ENCODE assay signal across 13 cellular contexts in genomic region chr2:240619506-240620148, GRCh38. TPM values are rescaled to one million over a fixed set of nuclear protein-coding genes. Genes with fewer than 3 reads are reported as not detected.
DNase-seq lines count a peak whose midpoint lies in the region; ATAC-seq, FAIRE-seq and TF ChIP-seq lines count a peak whose summit lies in the region.
"Had no signal": no experiment of that assay in that cellular context is flagged by ENCODE, and none has a peak within 500 bp of the region (broad histone marks: within the 10 kb centered on the region; RNA-seq: fewer than 3 reads in every experiment).

No MANE protein-coding gene starts in this region.

- no peak overlapping the region for H3K4me3 ChIP-seq in keratinocyte (ENCODE audit: control insufficient read depth in 2 of 3, extremely low read depth in 1 of 3, insufficient read depth in 2 of 3, low read depth in 1 of 3, low read length in 3 of 3)
- H3K4me3 ChIP-seq in upper lobe of right lung, result no peak overlapping the region
- H3K4me3 ChIP-seq: suprapubic skin had no signal

- DNase-seq in stimulated activated naive CD8-positive, alpha-beta T cell treated with anti-CD3 and anti-CD28 coated beads, Interleukin-15, Interleukin-2, amounts not matched to agents 100 U/mL and 50 U/mL, for 24 hours, result no peak
- DNase-seq in activated B cell treated with CpG ODN at 0.5 μM for 24 hours (peak; percentile 6), keratinocyte (ENCODE audit: low read depth, low spot score) (no peak), upper lobe of right lung (peak; percentile 68), retina (no peak), amygdala (lab: John Stamatoyannopoulos, UW) (no peak)
- DNase-seq: caudate nucleus, erythroblast, NCI-H345 had no signal

- H3K9me3 Mint-ChIP-seq in stimulated activated naive CD8-positive, alpha-beta T cell treated with anti-CD3 and anti-CD28 coated beads, Interleukin-15, Interleukin-2, amounts not matched to agents 100 ng/mL and 50 ng/mL, for 24 hours, result peaks cover 11% of the 10 kb centered on the region
- peaks cover 4% of the 10 kb centered on the region for H3K9me3 Mint-ChIP-seq in activated B cell treated with CpG ODN at 0.5 μM for 24 hours
- peaks cover 5% of the 10 kb centered on the region for H3K9me3 Mint-ChIP-seq in stimulated activated memory B cell treated with anti-CD40 and anti-IgM and Interleukin-4, amounts not matched to agents 10 μg/mL and 1 μg/mL and 100 μg/mL, for 72 hours

- peak overlapping the region; percentile 2 for H3K4me2 ChIP-seq in keratinocyte (ENCODE audit: control insufficient read depth, extremely low read depth, insufficient read depth, low read depth, low read length)

- H3K27me3 ChIP-seq in keratinocyte (ENCODE audit: control insufficient read depth, extremely low read depth, insufficient read depth, low read length) (no peaks in the 10 kb centered on the region), upper lobe of right lung (no peaks in the 10 kb centered on the region)
- H3K27me3 ChIP-seq: suprapubic skin had no signal

- peaks cover 42% of the 10 kb centered on the region for H3K4me1 Mint-ChIP-seq in stimulated activated naive CD8-positive, alpha-beta T cell treated with anti-CD3 and anti-CD28 coated beads, Interleukin-15, Interleukin-2, amounts not matched to agents 100 ng/mL and 50 ng/mL, for 24 hours (ENCODE audit: low read depth)
- peaks cover 18% of the 10 kb centered on the region for H3K4me1 Mint-ChIP-seq in activated B cell treated with CpG ODN at 0.5 μM for 24 hours
- H3K4me1 Mint-ChIP-seq in stimulated activated memory B cell treated with anti-CD40 and anti-IgM and Interleukin-4, amounts not matched to agents 10 μg/mL and 1 μg/mL and 100 μg/mL, for 72 hours, result peaks cover 34% of the 10 kb centered on the region

- CTCF ChIA-PET in activated B cell treated with CpG ODN at 0.5 μM for 24 hours (lab: Charles Lee), result no interaction called here

- no peak overlapping the region for H3K9ac ChIP-seq in keratinocyte (ENCODE audit: control insufficient read depth, extremely low read depth, insufficient read depth, low read length)

- TF ChIP-seq CTCF in activated B cell treated with CpG ODN at 0.5 μM for 24 hours (IDR thresholded peaks at IDR 0.05), result no peak
- no peak for TF ChIP-seq CTCF in keratinocyte (optimal IDR thresholded peaks at IDR 0.05 in 1 of 3, IDR thresholded peaks at IDR 0.05 in 1 of 3, conservative IDR thresholded peaks at IDR 0.05 in 1 of 3; ENCODE audit: extremely low read depth in 1 of 3, insufficient read depth in 2 of 3, low read length in 3 of 3)
- no peak for TF ChIP-seq CTCF in upper lobe of right lung (IDR thresholded peaks at IDR 0.05)

- peaks cover 13% of the 10 kb centered on the region for H3K36me3 Mint-ChIP-seq in stimulated activated naive CD8-positive, alpha-beta T cell treated with anti-CD3 and anti-CD28 coated beads, Interleukin-15, Interleukin-2, amounts not matched to agents 100 ng/mL and 50 ng/mL, for 24 hours (ENCODE audit: low read depth)
- H3K36me3 Mint-ChIP-seq in activated B cell treated with CpG ODN at 0.5 μM for 24 hours (ENCODE audit: low read depth), result peaks cover 2% of the 10 kb centered on the region
- H3K36me3 Mint-ChIP-seq in stimulated activated memory B cell treated with anti-CD40 and anti-IgM and Interleukin-4, amounts not matched to agents 10 μg/mL and 1 μg/mL and 100 μg/mL, for 72 hours, result peaks cover 25% of the 10 kb centered on the region

- intact Hi-C loops in activated B cell treated with CpG ODN at 0.5 μM for 24 hours (cut with micrococcal nuclease) (no loop called here), upper lobe of right lung (cut with DNase I) (no loop called here)

- H3K9me3 ChIP-seq in keratinocyte (ENCODE audit: control insufficient read depth, low read depth, low read length) (no peaks in the 10 kb centered on the region), upper lobe of right lung (no peaks in the 10 kb centered on the region)
- H3K9me3 ChIP-seq: suprapubic skin had no signal

- H4K20me1 ChIP-seq in keratinocyte (ENCODE audit: control insufficient read depth, extremely low read depth, insufficient read depth, low read length), result no peaks in the 10 kb centered on the region

- POLR2A ChIA-PET in activated B cell treated with CpG ODN at 0.5 μM for 24 hours (lab: Charles Lee), result no interaction called here

- no peaks in the 10 kb centered on the region for H3K36me3 ChIP-seq in keratinocyte (ENCODE audit: control insufficient read depth in 2 of 2, extremely low read depth in 1 of 2, insufficient read depth in 2 of 2, low read length in 2 of 2)
- H3K36me3 ChIP-seq in upper lobe of right lung, result no peaks in the 10 kb centered on the region
- H3K36me3 ChIP-seq: suprapubic skin had no signal

- H3K27ac ChIP-seq in keratinocyte (ENCODE audit: control insufficient read depth, insufficient read depth, low read length) (no peak overlapping the region), upper lobe of right lung (no peak overlapping the region)
- H3K27ac ChIP-seq: C4-2B, suprapubic skin had no signal

- no peaks in the 10 kb centered on the region for H3K79me2 ChIP-seq in keratinocyte (ENCODE audit: control insufficient read depth, insufficient read depth, low read length)

- no peak for ATAC-seq in stimulated activated naive CD8-positive, alpha-beta T cell treated with anti-CD3 and anti-CD28 coated beads, Interleukin-15, Interleukin-2, amounts not matched to agents 100 U/mL and 50 U/mL, for 24 hours
- no peak for ATAC-seq in activated B cell treated with CpG ODN at 0.5 μM for 24 hours (ENCODE audit: low read depth)
- ATAC-seq in upper lobe of right lung, result peak; percentile 57
- ATAC-seq in stimulated activated memory B cell treated with anti-CD40 and anti-IgM and Interleukin-4, amounts not matched to agents 10 μg/mL and 1 μg/mL and 100 μg/mL, for 72 hours, result no peak

- H2AFZ ChIP-seq in keratinocyte (ENCODE audit: control insufficient read depth, low read length), result no peak overlapping the region

- peak overlapping the region; percentile 61 for H3K27ac Mint-ChIP-seq in stimulated activated naive CD8-positive, alpha-beta T cell treated with anti-CD3 and anti-CD28 coated beads, Interleukin-15, Interleukin-2, amounts not matched to agents 100 ng/mL and 50 ng/mL, for 24 hours
- H3K27ac Mint-ChIP-seq in activated B cell treated with CpG ODN at 0.5 μM for 24 hours, result no peak overlapping the region
- H3K27ac Mint-ChIP-seq in stimulated activated memory B cell treated with anti-CD40 and anti-IgM and Interleukin-4, amounts not matched to agents 10 μg/mL and 1 μg/mL and 100 μg/mL, for 72 hours, result no peak overlapping the region

- no peak overlapping the region for H3K4me3 Mint-ChIP-seq in stimulated activated naive CD8-positive, alpha-beta T cell treated with anti-CD3 and anti-CD28 coated beads, Interleukin-15, Interleukin-2, amounts not matched to agents 100 ng/mL and 50 ng/mL, for 24 hours
- no peak overlapping the region for H3K4me3 Mint-ChIP-seq in activated B cell treated with CpG ODN at 0.5 μM for 24 hours
- H3K4me3 Mint-ChIP-seq in stimulated activated memory B cell treated with anti-CD40 and anti-IgM and Interleukin-4, amounts not matched to agents 10 μg/mL and 1 μg/mL and 100 μg/mL, for 72 hours, result no peak overlapping the region

- no peak for FAIRE-seq in keratinocyte (lab: Jason Lieb, UNC)

- no peaks in the 10 kb centered on the region for H3K27me3 Mint-ChIP-seq in stimulated activated naive CD8-positive, alpha-beta T cell treated with anti-CD3 and anti-CD28 coated beads, Interleukin-15, Interleukin-2, amounts not matched to agents 100 ng/mL and 50 ng/mL, for 24 hours
- H3K27me3 Mint-ChIP-seq in activated B cell treated with CpG ODN at 0.5 μM for 24 hours, result peaks cover 6% of the 10 kb centered on the region
- peaks cover 39% of the 10 kb centered on the region for H3K27me3 Mint-ChIP-seq in stimulated activated memory B cell treated with anti-CD40 and anti-IgM and Interleukin-4, amounts not matched to agents 10 μg/mL and 1 μg/mL and 100 μg/mL, for 72 hours

- H3K4me1 ChIP-seq in keratinocyte (ENCODE audit: control insufficient read depth, extremely low read depth, insufficient read depth, low read length) (no peaks in the 10 kb centered on the region), upper lobe of right lung (peaks cover 9% of the 10 kb centered on the region)
- H3K4me1 ChIP-seq: suprapubic skin had no signal

- no peaks in the 10 kb centered on the region for H3K9me1 ChIP-seq in keratinocyte (ENCODE audit: control insufficient read depth, extremely low read depth, insufficient read depth, low read length)

- dilution Hi-C loops in keratinocyte (cut with MboI; ENCODE audit: extremely low pct_ligation_motif_present, low sequenced_read_pairs), result no loop called here

RNA-seq across cellular contexts. Expression of gene GPR35, which starts 5.7 kb away (rescaled TPM):
- 1.6 TPM in 2 replicates for total RNA-seq in activated B cell treated with CpG ODN at 0.5 μM for 24 hours
- 0.04 to 0.17 TPM (median 0.09 TPM) in 3 replicates for polyA plus RNA-seq in keratinocyte
- polyA plus RNA-seq in keratinocyte (2011; ENCODE audit: low read depth), result not detected
- polyA plus RNA-seq in keratinocyte (2011; cell fraction: cytosol; rRNA removed), result 0.04 and 0.06 TPM in 2 replicates
- polyA plus RNA-seq in keratinocyte (2011; cell fraction: nucleus; rRNA removed), result 0.34 and 0.63 TPM in 2 replicates
- polyA plus RNA-seq in keratinocyte (2012; ENCODE audit: low replicate concordance), result 0.38 TPM in 1 of 2 replicates, not detected in the other
- 0.23 TPM in 1 of 3 replicates, not detected in the others for polyA minus RNA-seq in keratinocyte
- not detected for polyA minus RNA-seq in keratinocyte (2011; cell fraction: cytosol; rRNA and poly(A)+ RNA removed)
- polyA minus RNA-seq in keratinocyte (2011; cell fraction: nucleus; rRNA and poly(A)+ RNA removed), result 0.23 and 0.42 TPM in 2 replicates
- 3.4 TPM for total RNA-seq in upper lobe of right lung

RNA-seq across cellular contexts. Expression of gene CAPN10, which starts 33.1 kb away (rescaled TPM):
- 55.2 and 61.8 TPM in 2 replicates for total RNA-seq in activated B cell treated with CpG ODN at 0.5 μM for 24 hours
- 6.1 to 11.8 TPM (median 7.1 TPM) in 3 replicates for polyA plus RNA-seq in keratinocyte
- 1.8 TPM for polyA plus RNA-seq in keratinocyte (2011; ENCODE audit: low read depth)
- polyA plus RNA-seq in keratinocyte (2011; cell fraction: cytosol; rRNA removed), result 2.8 and 6.2 TPM in 2 replicates
- polyA plus RNA-seq in keratinocyte (2011; cell fraction: nucleus; rRNA removed), result 25.2 and 31.0 TPM in 2 replicates
- polyA plus RNA-seq in keratinocyte (2012; ENCODE audit: low replicate concordance), result 10.3 and 11.0 TPM in 2 replicates
- polyA minus RNA-seq in keratinocyte, result 4.4 to 7.3 TPM (median 4.7 TPM) in 3 replicates
- 2.7 TPM for polyA minus RNA-seq in keratinocyte (2011; cell fraction: cytosol; rRNA and poly(A)+ RNA removed)
- 10.9 and 16.0 TPM in 2 replicates for polyA minus RNA-seq in keratinocyte (2011; cell fraction: nucleus; rRNA and poly(A)+ RNA removed)
- 31.8 TPM for total RNA-seq in upper lobe of right lung

RNA-seq across cellular contexts. Expression of gene RNPEPL1, which starts 51.3 kb away (rescaled TPM):
- total RNA-seq in activated B cell treated with CpG ODN at 0.5 μM for 24 hours, result 70.0 and 71.0 TPM in 2 replicates
- polyA plus RNA-seq in keratinocyte, result 3.7 to 10.1 TPM (median 6.5 TPM) in 3 replicates
- 16.5 TPM for polyA plus RNA-seq in keratinocyte (2011; ENCODE audit: low read depth)
- polyA plus RNA-seq in keratinocyte (2011; cell fraction: cytosol; rRNA removed), result 7.4 and 17.1 TPM in 2 replicates
- polyA plus RNA-seq in keratinocyte (2011; cell fraction: nucleus; rRNA removed), result 13.0 and 19.1 TPM in 2 replicates
- 17.6 and 23.4 TPM in 2 replicates for polyA plus RNA-seq in keratinocyte (2012; ENCODE audit: low replicate concordance)
- 8.4 to 59.2 TPM (median 10.9 TPM) in 3 replicates for polyA minus RNA-seq in keratinocyte
- 44.5 TPM for polyA minus RNA-seq in keratinocyte (2011; cell fraction: cytosol; rRNA and poly(A)+ RNA removed)
- polyA minus RNA-seq in keratinocyte (2011; cell fraction: nucleus; rRNA and poly(A)+ RNA removed), result 13.1 and 14.1 TPM in 2 replicates
- total RNA-seq in upper lobe of right lung, result 88.6 TPM

RNA-seq across cellular contexts. Expression of gene DUSP28, which starts 59.5 kb away (rescaled TPM):
- total RNA-seq in activated B cell treated with CpG ODN at 0.5 μM for 24 hours, result 11.5 and 11.8 TPM in 2 replicates
- 2.8 to 4.4 TPM (median 4.1 TPM) in 3 replicates for polyA plus RNA-seq in keratinocyte
- polyA plus RNA-seq in keratinocyte (2011; ENCODE audit: low read depth), result 0.54 TPM
- 3.0 and 5.0 TPM in 2 replicates for polyA plus RNA-seq in keratinocyte (2011; cell fraction: cytosol; rRNA removed)
- 2.1 and 3.7 TPM in 2 replicates for polyA plus RNA-seq in keratinocyte (2011; cell fraction: nucleus; rRNA removed)
- polyA plus RNA-seq in keratinocyte (2012; ENCODE audit: low replicate concordance), result 1.9 and 6.3 TPM in 2 replicates
- 0.23 to 1.7 TPM (median 0.42 TPM) in 3 replicates for polyA minus RNA-seq in keratinocyte
- polyA minus RNA-seq in keratinocyte (2011; cell fraction: cytosol; rRNA and poly(A)+ RNA removed), result 2.1 TPM
- 0.95 and 1.0 TPM in 2 replicates for polyA minus RNA-seq in keratinocyte (2011; cell fraction: nucleus; rRNA and poly(A)+ RNA removed)
- total RNA-seq in upper lobe of right lung, result 5.3 TPM

Comparison
In these comparisons a context has a peak if more than half of its experiments do, and no peak if none do; other contexts are left out.
1. DNase-seq: peak in activated B cell treated with CpG ODN at 0.5 μM for 24 hours (single experiment) and upper lobe of right lung (single experiment); none in stimulated activated naive CD8-positive, alpha-beta T cell treated with anti-CD3 and anti-CD28 coated beads, Interleukin-15, Interleukin-2, amounts not matched to agents 100 U/mL and 50 U/mL, for 24 hours (single experiment), keratinocyte (single experiment), retina (single experiment) and amygdala (0 of 56).